ENCODE assay signal across 2 cellular contexts in the genomic region with DNA sequence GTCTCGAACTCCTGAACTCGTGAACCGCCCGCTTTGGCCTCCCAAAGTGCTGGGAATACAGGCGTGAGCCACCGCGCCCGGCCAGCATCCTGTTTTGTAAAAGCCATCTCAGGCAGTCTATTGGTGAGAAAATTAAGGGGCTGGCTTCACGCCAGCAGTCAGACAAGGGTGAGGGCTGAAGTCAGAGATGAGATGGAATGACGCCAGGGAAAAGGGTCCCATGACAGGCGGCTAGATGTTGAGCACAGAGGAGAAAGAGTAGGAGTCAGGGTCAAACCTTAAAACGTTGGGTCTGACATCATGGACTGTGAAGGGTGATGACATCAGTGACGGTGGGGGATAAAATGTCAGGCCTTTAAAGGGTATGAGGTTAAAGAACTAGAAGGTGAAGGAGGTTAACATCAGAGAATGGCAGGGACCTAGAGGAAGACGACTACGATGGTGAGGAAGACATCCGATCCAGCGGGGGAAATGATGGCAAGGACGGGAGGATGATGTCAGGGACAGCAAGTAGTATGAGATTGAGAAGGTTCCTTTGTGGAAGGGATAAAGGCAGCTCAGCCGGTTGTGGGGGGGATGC.
TF ChIP-seq lines count a peak whose summit lies in the region.

No MANE protein-coding gene starts in this region.

TF ChIP-seq in SK-N-SH, 30 proteins besides CTCF, POLR2A, EP300 and RAD21 (continued from another document):
- TF ChIP-seq, protein P1, sequence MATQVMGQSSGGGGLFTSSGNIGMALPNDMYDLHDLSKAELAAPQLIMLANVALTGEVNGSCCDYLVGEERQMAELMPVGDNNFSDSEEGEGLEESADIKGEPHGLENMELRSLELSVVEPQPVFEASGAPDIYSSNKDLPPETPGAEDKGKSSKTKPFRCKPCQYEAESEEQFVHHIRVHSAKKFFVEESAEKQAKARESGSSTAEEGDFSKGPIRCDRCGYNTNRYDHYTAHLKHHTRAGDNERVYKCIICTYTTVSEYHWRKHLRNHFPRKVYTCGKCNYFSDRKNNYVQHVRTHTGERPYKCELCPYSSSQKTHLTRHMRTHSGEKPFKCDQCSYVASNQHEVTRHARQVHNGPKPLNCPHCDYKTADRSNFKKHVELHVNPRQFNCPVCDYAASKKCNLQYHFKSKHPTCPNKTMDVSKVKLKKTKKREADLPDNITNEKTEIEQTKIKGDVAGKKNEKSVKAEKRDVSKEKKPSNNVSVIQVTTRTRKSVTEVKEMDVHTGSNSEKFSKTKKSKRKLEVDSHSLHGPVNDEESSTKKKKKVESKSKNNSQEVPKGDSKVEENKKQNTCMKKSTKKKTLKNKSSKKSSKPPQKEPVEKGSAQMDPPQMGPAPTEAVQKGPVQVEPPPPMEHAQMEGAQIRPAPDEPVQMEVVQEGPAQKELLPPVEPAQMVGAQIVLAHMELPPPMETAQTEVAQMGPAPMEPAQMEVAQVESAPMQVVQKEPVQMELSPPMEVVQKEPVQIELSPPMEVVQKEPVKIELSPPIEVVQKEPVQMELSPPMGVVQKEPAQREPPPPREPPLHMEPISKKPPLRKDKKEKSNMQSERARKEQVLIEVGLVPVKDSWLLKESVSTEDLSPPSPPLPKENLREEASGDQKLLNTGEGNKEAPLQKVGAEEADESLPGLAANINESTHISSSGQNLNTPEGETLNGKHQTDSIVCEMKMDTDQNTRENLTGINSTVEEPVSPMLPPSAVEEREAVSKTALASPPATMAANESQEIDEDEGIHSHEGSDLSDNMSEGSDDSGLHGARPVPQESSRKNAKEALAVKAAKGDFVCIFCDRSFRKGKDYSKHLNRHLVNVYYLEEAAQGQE (IDR thresholded peaks at IDR 0.05; ENCODE audit: low read depth, low read length), result no peak
- TF ChIP-seq, protein P2, sequence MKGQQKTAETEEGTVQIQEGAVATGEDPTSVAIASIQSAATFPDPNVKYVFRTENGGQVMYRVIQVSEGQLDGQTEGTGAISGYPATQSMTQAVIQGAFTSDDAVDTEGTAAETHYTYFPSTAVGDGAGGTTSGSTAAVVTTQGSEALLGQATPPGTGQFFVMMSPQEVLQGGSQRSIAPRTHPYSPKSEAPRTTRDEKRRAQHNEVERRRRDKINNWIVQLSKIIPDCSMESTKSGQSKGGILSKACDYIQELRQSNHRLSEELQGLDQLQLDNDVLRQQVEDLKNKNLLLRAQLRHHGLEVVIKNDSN (IDR thresholded peaks at IDR 0.05; ENCODE audit: borderline replicate concordance, low read depth), result no peak
- TF ChIP-seq NRF1 (IDR thresholded peaks at IDR 0.05; ENCODE audit: low read depth, low read length), result no peak
- no peak for TF ChIP-seq CHD2 (IDR thresholded peaks at IDR 0.05; ENCODE audit: low read length, partially characterized antibody)
- TF ChIP-seq, protein P3, sequence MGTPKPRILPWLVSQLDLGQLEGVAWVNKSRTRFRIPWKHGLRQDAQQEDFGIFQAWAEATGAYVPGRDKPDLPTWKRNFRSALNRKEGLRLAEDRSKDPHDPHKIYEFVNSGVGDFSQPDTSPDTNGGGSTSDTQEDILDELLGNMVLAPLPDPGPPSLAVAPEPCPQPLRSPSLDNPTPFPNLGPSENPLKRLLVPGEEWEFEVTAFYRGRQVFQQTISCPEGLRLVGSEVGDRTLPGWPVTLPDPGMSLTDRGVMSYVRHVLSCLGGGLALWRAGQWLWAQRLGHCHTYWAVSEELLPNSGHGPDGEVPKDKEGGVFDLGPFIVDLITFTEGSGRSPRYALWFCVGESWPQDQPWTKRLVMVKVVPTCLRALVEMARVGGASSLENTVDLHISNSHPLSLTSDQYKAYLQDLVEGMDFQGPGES (IDR thresholded peaks at IDR 0.05; ENCODE audit: low read depth, low read length), result no peak
- no peak for TF ChIP-seq EZH2phosphoT487 (IDR thresholded peaks at IDR 0.05; ENCODE audit: borderline replicate concordance, low read depth)
- no peak for TF ChIP-seq FOSL2 (IDR thresholded peaks at IDR 0.05; ENCODE audit: borderline replicate concordance, low read depth)
- TF ChIP-seq TEAD4 (IDR thresholded peaks at IDR 0.05; ENCODE audit: borderline replicate concordance, insufficient read depth), result no peak
- TF ChIP-seq RXRA (IDR thresholded peaks at IDR 0.05; ENCODE audit: borderline replicate concordance, low read depth), result no peak
- TF ChIP-seq, protein P4, sequence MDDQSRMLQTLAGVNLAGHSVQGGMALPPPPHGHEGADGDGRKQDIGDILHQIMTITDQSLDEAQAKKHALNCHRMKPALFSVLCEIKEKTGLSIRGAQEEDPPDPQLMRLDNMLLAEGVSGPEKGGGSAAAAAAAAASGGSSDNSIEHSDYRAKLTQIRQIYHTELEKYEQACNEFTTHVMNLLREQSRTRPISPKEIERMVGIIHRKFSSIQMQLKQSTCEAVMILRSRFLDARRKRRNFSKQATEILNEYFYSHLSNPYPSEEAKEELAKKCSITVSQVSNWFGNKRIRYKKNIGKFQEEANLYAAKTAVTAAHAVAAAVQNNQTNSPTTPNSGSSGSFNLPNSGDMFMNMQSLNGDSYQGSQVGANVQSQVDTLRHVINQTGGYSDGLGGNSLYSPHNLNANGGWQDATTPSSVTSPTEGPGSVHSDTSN (IDR thresholded peaks at IDR 0.05), result no peak
- TF ChIP-seq MEF2A (IDR thresholded peaks at IDR 0.05; ENCODE audit: borderline replicate concordance, low read depth), result no peak
- TF ChIP-seq ZBTB33 (IDR thresholded peaks at IDR 0.05; ENCODE audit: borderline replicate concordance, low read depth), result no peak
- TF ChIP-seq SIN3A (IDR thresholded peaks at IDR 0.05; ENCODE audit: borderline replicate concordance, low read depth, low read length), result no peak
- TF ChIP-seq RCOR1 (IDR thresholded peaks at IDR 0.05; ENCODE audit: low read length), result no peak
- no peak for TF ChIP-seq TAF1 (IDR thresholded peaks at IDR 0.05; ENCODE audit: borderline replicate concordance, low read depth, low read length)
- TF ChIP-seq POLR2AphosphoS5 (IDR thresholded peaks at IDR 0.05; ENCODE audit: low read depth, low read length), result no peak
- TF ChIP-seq RFX5 (IDR thresholded peaks at IDR 0.05; ENCODE audit: low read length), result no peak
- TF ChIP-seq FOXJ3 (CRISPR knock-in tag; IDR thresholded peaks at IDR 0.05), result no peak
- TF ChIP-seq NFIC (IDR thresholded peaks at IDR 0.05; ENCODE audit: borderline replicate concordance), result no peak

TF ChIP-seq in SK-N-SH treated with all-trans-retinoic acid at 6 μM for 48 hours, 23 proteins besides CTCF, POLR2A, EP300 and RAD21 (continued from another document):
- TF ChIP-seq ZC3H10 (CRISPR knock-in tag; IDR thresholded peaks at IDR 0.05), result no peak
- no peak for TF ChIP-seq PPARA (CRISPR knock-in tag; IDR thresholded peaks at IDR 0.05; ENCODE audit: borderline replicate concordance)
- no peak for TF ChIP-seq RARB (CRISPR knock-in tag; IDR thresholded peaks at IDR 0.05)
- TF ChIP-seq OSR1 (CRISPR knock-in tag; IDR thresholded peaks at IDR 0.05), result no peak
- TF ChIP-seq POU6F1 (CRISPR knock-in tag; IDR thresholded peaks at IDR 0.05; ENCODE audit: borderline replicate concordance, low read depth), result no peak
- no peak for TF ChIP-seq ISL1 (CRISPR knock-in tag; IDR thresholded peaks at IDR 0.05)
- TF ChIP-seq ESRRG (CRISPR knock-in tag; IDR thresholded peaks at IDR 0.05), result no peak
- TF ChIP-seq ZFP3 (CRISPR knock-in tag; IDR thresholded peaks at IDR 0.05), result no peak
- no peak for TF ChIP-seq CSDC2 (CRISPR knock-in tag; IDR thresholded peaks at IDR 0.05)
- TF ChIP-seq SNAI2 (CRISPR knock-in tag; IDR thresholded peaks at IDR 0.05), result no peak
- no peak for TF ChIP-seq BACH2 (CRISPR knock-in tag; IDR thresholded peaks at IDR 0.05; ENCODE audit: borderline replicate concordance)
- TF ChIP-seq ZNF8 (CRISPR knock-in tag; IDR thresholded peaks at IDR 0.05), result no peak
- no peak for TF ChIP-seq TCF4 (CRISPR knock-in tag; IDR thresholded peaks at IDR 0.05; ENCODE audit: borderline replicate concordance)
- TF ChIP-seq PATZ1 (CRISPR knock-in tag; IDR thresholded peaks at IDR 0.05; ENCODE audit: borderline replicate concordance), result no peak
- TF ChIP-seq TOX (CRISPR knock-in tag; IDR thresholded peaks at IDR 0.05; ENCODE audit: borderline replicate concordance), result no peak
- TF ChIP-seq, protein P5, sequence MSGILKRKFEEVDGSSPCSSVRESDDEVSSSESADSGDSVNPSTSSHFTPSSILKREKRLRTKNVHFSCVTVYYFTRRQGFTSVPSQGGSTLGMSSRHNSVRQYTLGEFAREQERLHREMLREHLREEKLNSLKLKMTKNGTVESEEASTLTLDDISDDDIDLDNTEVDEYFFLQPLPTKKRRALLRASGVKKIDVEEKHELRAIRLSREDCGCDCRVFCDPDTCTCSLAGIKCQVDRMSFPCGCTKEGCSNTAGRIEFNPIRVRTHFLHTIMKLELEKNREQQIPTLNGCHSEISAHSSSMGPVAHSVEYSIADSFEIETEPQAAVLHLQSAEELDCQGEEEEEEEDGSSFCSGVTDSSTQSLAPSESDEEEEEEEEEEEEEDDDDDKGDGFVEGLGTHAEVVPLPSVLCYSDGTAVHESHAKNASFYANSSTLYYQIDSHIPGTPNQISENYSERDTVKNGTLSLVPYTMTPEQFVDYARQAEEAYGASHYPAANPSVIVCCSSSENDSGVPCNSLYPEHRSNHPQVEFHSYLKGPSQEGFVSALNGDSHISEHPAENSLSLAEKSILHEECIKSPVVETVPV (CRISPR knock-in tag; IDR thresholded peaks at IDR 0.05), result no peak
- no peak for TF ChIP-seq CREB5 (CRISPR knock-in tag; IDR thresholded peaks at IDR 0.05; ENCODE audit: low read depth)
- TF ChIP-seq ARNTL (CRISPR knock-in tag; IDR thresholded peaks at IDR 0.05; ENCODE audit: borderline replicate concordance, low read depth), result no peak
